Comparison of ENCODE assay signal across 9 cellular contexts in genomic region chrX:70453024-70453618, GRCh38. TPM values are rescaled to one million over a fixed set of nuclear protein-coding genes. Genes with fewer than 3 reads are reported as not detected.
DNase-seq lines count a peak whose midpoint lies in the region; ATAC-seq and TF ChIP-seq lines count a peak whose summit lies in the region.
"Had no signal": no experiment of that assay in that cellular context is flagged by ENCODE, and none has a peak within 500 bp of the region (broad histone marks: within the 10 kb centered on the region; RNA-seq: fewer than 3 reads in every experiment).

No MANE protein-coding gene starts in this region.

- DNase-seq in activated naive CD4-positive, alpha-beta T cell treated with anti-CD3 and anti-CD28 coated beads, Interleukin-2, amount 10 ng/mL, durations not matched to agents 7 days and 5 days, result no peak
- DNase-seq in activated naive CD4-positive, alpha-beta T cell (lab: John Stamatoyannopoulos, UW), result no peak
- no peak for DNase-seq in activated CD8-positive, alpha-beta T cell treated with anti-CD3 and anti-CD28 coated beads, Interleukin-2, amount 10 ng/mL, durations not matched to agents 7 days and 5 days
- DNase-seq in immature natural killer cell (no peak), type B pancreatic cell (ENCODE audit: extremely low spot score, unreplicated experiment) (no peak)
- DNase-seq: NCI-H1417 treated with DMSO at 0.1 percent for 48 hours had no signal

- peaks cover 52% of the 10 kb centered on the region for H3K4me1 Mint-ChIP-seq in activated naive CD4-positive, alpha-beta T cell treated with anti-CD3 and anti-CD28 coated beads, Interleukin-2, amount 10 ng/mL, durations not matched to agents 7 days and 5 days
- H3K4me1 Mint-ChIP-seq in activated CD8-positive, alpha-beta T cell treated with anti-CD3 and anti-CD28 coated beads, Interleukin-2, amount 10 ng/mL, durations not matched to agents 7 days and 5 days (ENCODE audit: low read depth), result peaks cover 43% of the 10 kb centered on the region
- H3K4me1 Mint-ChIP-seq in immature natural killer cell (peaks cover 38 to 39% of the 10 kb centered on the region in 2 donors), type B pancreatic cell (ENCODE audit: unreplicated experiment) (peaks cover 11% of the 10 kb centered on the region)

- TF ChIP-seq CTCF in type B pancreatic cell (conservative IDR thresholded peaks at IDR 0.05), result no peak

- H3K36me3 Mint-ChIP-seq in activated naive CD4-positive, alpha-beta T cell treated with anti-CD3 and anti-CD28 coated beads, Interleukin-2, amount 10 ng/mL, durations not matched to agents 7 days and 5 days, result peaks cover 10% of the 10 kb centered on the region
- H3K36me3 Mint-ChIP-seq in activated CD8-positive, alpha-beta T cell treated with anti-CD3 and anti-CD28 coated beads, Interleukin-2, amount 10 ng/mL, durations not matched to agents 7 days and 5 days (ENCODE audit: low read depth), result peaks cover 8% of the 10 kb centered on the region
- H3K36me3 Mint-ChIP-seq in immature natural killer cell (peaks cover 0 to 4% (median 0%) of the 10 kb centered on the region in 3 donors), type B pancreatic cell (peaks cover 12% of the 10 kb centered on the region)

- H3K27me3 Mint-ChIP-seq in activated naive CD4-positive, alpha-beta T cell treated with anti-CD3 and anti-CD28 coated beads, Interleukin-2, amount 10 ng/mL, durations not matched to agents 7 days and 5 days, result peaks cover 7% of the 10 kb centered on the region
- H3K27me3 Mint-ChIP-seq in activated CD8-positive, alpha-beta T cell treated with anti-CD3 and anti-CD28 coated beads, Interleukin-2, amount 10 ng/mL, durations not matched to agents 7 days and 5 days (ENCODE audit: low read depth), result no peaks in the 10 kb centered on the region
- H3K27me3 Mint-ChIP-seq in immature natural killer cell (ENCODE audit: low read depth in 3 of 3) (peaks cover 3 to 6% (median 3%) of the 10 kb centered on the region in 3 donors), type B pancreatic cell (no peaks in the 10 kb centered on the region)

- peak overlapping the region; percentile 33 for H3K27ac Mint-ChIP-seq in activated naive CD4-positive, alpha-beta T cell treated with anti-CD3 and anti-CD28 coated beads, Interleukin-2, amount 10 ng/mL, durations not matched to agents 7 days and 5 days
- peak overlapping the region; percentile 78 for H3K27ac Mint-ChIP-seq in activated CD8-positive, alpha-beta T cell treated with anti-CD3 and anti-CD28 coated beads, Interleukin-2, amount 10 ng/mL, durations not matched to agents 7 days and 5 days
- peak overlapping the region; percentile 22 to 71 (median 62) for H3K27ac Mint-ChIP-seq in immature natural killer cell
- H3K27ac Mint-ChIP-seq in type B pancreatic cell, result peak overlapping the region; percentile 87

- H3K4me3 Mint-ChIP-seq in activated naive CD4-positive, alpha-beta T cell treated with anti-CD3 and anti-CD28 coated beads, Interleukin-2, amount 10 ng/mL, durations not matched to agents 7 days and 5 days, result peak overlapping the region; percentile 65
- H3K4me3 Mint-ChIP-seq in activated CD8-positive, alpha-beta T cell treated with anti-CD3 and anti-CD28 coated beads, Interleukin-2, amount 10 ng/mL, durations not matched to agents 7 days and 5 days, result peak overlapping the region; percentile 79
- H3K4me3 Mint-ChIP-seq in immature natural killer cell, result peak overlapping the region; percentile 74 to 91 (median 81)
- peak overlapping the region; percentile 94 for H3K4me3 Mint-ChIP-seq in type B pancreatic cell

- H3K9me3 Mint-ChIP-seq in activated naive CD4-positive, alpha-beta T cell treated with anti-CD3 and anti-CD28 coated beads, Interleukin-2, amount 10 ng/mL, durations not matched to agents 7 days and 5 days, result no peaks in the 10 kb centered on the region
- H3K9me3 Mint-ChIP-seq in activated CD8-positive, alpha-beta T cell treated with anti-CD3 and anti-CD28 coated beads, Interleukin-2, amount 10 ng/mL, durations not matched to agents 7 days and 5 days (ENCODE audit: insufficient read depth), result no peaks in the 10 kb centered on the region
- H3K9me3 Mint-ChIP-seq in immature natural killer cell (no peaks in the 10 kb centered on the region), type B pancreatic cell (peaks cover 3% of the 10 kb centered on the region)

- no peak for ATAC-seq in activated CD8-positive, alpha-beta T cell treated with anti-CD3 and anti-CD28 coated beads, Interleukin-2, amount 10 ng/mL, durations not matched to agents 7 days and 5 days
- ATAC-seq in HG02973 (IDR thresholded peaks at IDR 0.05; ENCODE audit: unreplicated experiment) (no peak), HG02642 (IDR thresholded peaks at IDR 0.05; ENCODE audit: poor library complexity, unreplicated experiment) (no peak), GM18502 (IDR thresholded peaks at IDR 0.05; ENCODE audit: poor library complexity, unreplicated experiment) (no peak)

- POLR2A ChIA-PET in activated CD8-positive, alpha-beta T cell treated with anti-CD3 and anti-CD28 coated beads, Interleukin-2, amount 10 ng/mL, durations not matched to agents 7 days and 5 days (lab: Charles Lee), result no interaction called here

- CTCF ChIA-PET in activated naive CD4-positive, alpha-beta T cell treated with anti-CD3 and anti-CD28 coated beads, Interleukin-2, amount 10 ng/mL, durations not matched to agents 7 days and 5 days (lab: Charles Lee), result interaction anchor here (1.1 to 2.5 kb wide), 3 partner anchors 52 to 212 kb away, joined by 3 to 14 read pairs (median 10); no protein-coding TSS in a partner anchor
- CTCF ChIA-PET in activated CD8-positive, alpha-beta T cell treated with anti-CD3 and anti-CD28 coated beads, Interleukin-2, amount 10 ng/mL, durations not matched to agents 7 days and 5 days (lab: Charles Lee), result interaction anchor here (1.5 to 2.7 kb wide), 4 partner anchors 11 to 101 kb away, joined by 4 to 14 read pairs (median 12); no protein-coding TSS in a partner anchor

RNA-seq across cellular contexts. Expression of gene DLG3, which starts 8.5 kb away (rescaled TPM):
- total RNA-seq in activated CD8-positive, alpha-beta T cell treated with anti-CD3 and anti-CD28 coated beads, Interleukin-2, amount 10 ng/mL, durations not matched to agents 7 days and 5 days, result 10 to 100 TPM; 22.8 to 24.6 TPM
- 1 to 10 TPM; 1.9 to 9.9 (median 6.6) TPM for polyA plus RNA-seq in immature natural killer cell
- total RNA-seq in type B pancreatic cell (ENCODE audit: low replicate concordance), result 41.8 and 44.9 TPM in 2 replicates

RNA-seq across cellular contexts. Expression of gene GDPD2, which starts 30.0 kb away (rescaled TPM):
- total RNA-seq in activated CD8-positive, alpha-beta T cell treated with anti-CD3 and anti-CD28 coated beads, Interleukin-2, amount 10 ng/mL, durations not matched to agents 7 days and 5 days, result under 1 TPM; 0.34 to 0.63 TPM
- polyA plus RNA-seq in immature natural killer cell, result not detected
- total RNA-seq in type B pancreatic cell (ENCODE audit: low replicate concordance), result 2.0 and 4.0 TPM in 2 replicates

Comparison
In these comparisons a context has a peak if more than half of its experiments do, and no peak if none do; other contexts are left out.
1. H3K27ac Mint-ChIP-seq: peak in every context shown above with its lines; median percentile 87 in type B pancreatic cell; 78 in activated CD8-positive, alpha-beta T cell treated with anti-CD3 and anti-CD28 coated beads, Interleukin-2, amount 10 ng/mL, durations not matched to agents 7 days and 5 days; 62 in immature natural killer cell; 33 in activated naive CD4-positive, alpha-beta T cell treated with anti-CD3 and anti-CD28 coated beads, Interleukin-2, amount 10 ng/mL, durations not matched to agents 7 days and 5 days.